19 cellular contexts compared by ENCODE assay signal in the genomic region with DNA sequence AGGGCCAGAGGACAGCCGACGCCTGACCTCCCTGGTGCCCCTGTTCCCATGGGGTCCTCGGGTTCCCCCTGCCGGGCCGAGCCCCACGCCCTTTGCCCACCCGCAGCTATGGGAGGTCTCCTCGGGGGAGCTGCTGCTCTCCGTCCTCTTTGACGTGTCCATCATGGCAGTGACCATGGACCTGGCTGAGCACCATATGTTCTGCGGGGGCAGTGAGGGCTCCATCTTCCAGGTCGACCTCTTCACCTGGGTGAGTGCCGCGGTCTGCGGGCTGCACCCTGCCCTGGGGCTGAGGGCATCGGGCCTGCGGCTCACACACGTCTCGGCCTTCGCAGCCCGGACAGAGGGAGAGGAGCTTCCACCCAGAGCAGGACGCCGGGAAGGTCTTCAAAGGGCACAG. TPM values are rescaled to one million over a fixed set of nuclear protein-coding genes. Genes with fewer than 3 reads are reported as not detected.
"Had no signal": no experiment of that assay in that cellular context is flagged by ENCODE, and none has a peak within 500 bp of the region (broad histone marks: within the 10 kb centered on the region; RNA-seq: fewer than 3 reads in every experiment).

No MANE protein-coding gene starts in this region.

- H3K9me3 Mint-ChIP-seq: activated B cell treated with CpG ODN at 0.5 μM for 24 hours; activated CD4-positive, alpha-beta memory T cell treated with anti-CD3 and anti-CD28 coated beads, Interleukin-2, amount 10 ng/mL, durations not matched to agents 7 days and 5 days; activated naive CD4-positive, alpha-beta T cell treated with anti-CD3 and anti-CD28 coated beads for 36 hours; activated T-cell treated with anti-CD3 and anti-CD28 coated beads, Interleukin-2, amount 50 U/mL, for 24 hours; immature natural killer cell had no signal

- H3K9me3 ChIP-seq: esophagus squamous epithelium, heart right ventricle, left ventricle myocardium inferior, tibial artery had no signal

- H3K27me3 Mint-ChIP-seq: activated B cell treated with CpG ODN at 0.5 μM for 24 hours; activated CD4-positive, alpha-beta memory T cell treated with anti-CD3 and anti-CD28 coated beads, Interleukin-2, amount 10 ng/mL, durations not matched to agents 7 days and 5 days; activated T-cell treated with anti-CD3 and anti-CD28 coated beads, Interleukin-2, amount 50 U/mL, for 24 hours; progenitor cell of endocrine pancreas had no signal

- H3K27ac ChIP-seq: brain microvascular endothelial cell, heart right ventricle, left ventricle myocardium inferior, tibial artery had no signal

- H3K36me3 Mint-ChIP-seq: immature natural killer cell had no signal

- DNase-seq: activated B cell treated with CpG ODN at 0.5 μM for 24 hours, cortex of kidney, esophagus squamous epithelium, kidney glomerular epithelial cell, left ventricle myocardium inferior, tibial artery had no signal

- H3K4me3 ChIP-seq: esophagus squamous epithelium, heart right ventricle, left ventricle myocardium inferior, tibial artery had no signal

- H3K27me3 ChIP-seq: brain microvascular endothelial cell had no signal

- H3K4me3 Mint-ChIP-seq: activated B cell treated with CpG ODN at 0.5 μM for 24 hours; activated CD4-positive, alpha-beta memory T cell treated with anti-CD3 and anti-CD28 coated beads, Interleukin-2, amount 10 ng/mL, durations not matched to agents 7 days and 5 days; activated naive CD4-positive, alpha-beta T cell treated with anti-CD3 and anti-CD28 coated beads for 36 hours; activated T-cell treated with anti-CD3 and anti-CD28 coated beads, Interleukin-2, amount 50 U/mL, for 24 hours; immature natural killer cell had no signal

- H3K27ac Mint-ChIP-seq: activated B cell treated with CpG ODN at 0.5 μM for 24 hours; activated CD4-positive, alpha-beta memory T cell treated with anti-CD3 and anti-CD28 coated beads, Interleukin-2, amount 10 ng/mL, durations not matched to agents 7 days and 5 days; activated naive CD4-positive, alpha-beta T cell treated with anti-CD3 and anti-CD28 coated beads for 36 hours; activated T-cell treated with anti-CD3 and anti-CD28 coated beads, Interleukin-2, amount 50 U/mL, for 24 hours; progenitor cell of endocrine pancreas had no signal

RNA-seq across cellular contexts. Expression of a gene that starts 9.5 kb away (rescaled TPM):
- total RNA-seq: esophagus squamous epithelium, left ventricle myocardium inferior, urinary bladder had no signal
- polyA plus RNA-seq: aorta, immature natural killer cell had no signal

RNA-seq across cellular contexts. Expression of a gene that starts 30.6 kb away (rescaled TPM):
- total RNA-seq: activated B cell treated with CpG ODN at 0.5 μM for 24 hours; activated CD4-positive, alpha-beta memory T cell treated with anti-CD3 and anti-CD28 coated beads, Interleukin-2, amount 10 ng/mL, durations not matched to agents 7 days and 5 days; activated naive CD4-positive, alpha-beta T cell treated with anti-CD3 and anti-CD28 coated beads for 36 hours; aorta; endothelial cell of umbilical vein; esophagus squamous epithelium; heart right ventricle; left ventricle myocardium inferior; myocyte; omental fat pad; progenitor cell of endocrine pancreas; urinary bladder had no signal
- polyA plus RNA-seq: aorta, endothelial cell of umbilical vein, heart right ventricle, immature natural killer cell, neural cell, urinary bladder had no signal
